1 cellular context compared by ENCODE assay signal in the genomic region with DNA sequence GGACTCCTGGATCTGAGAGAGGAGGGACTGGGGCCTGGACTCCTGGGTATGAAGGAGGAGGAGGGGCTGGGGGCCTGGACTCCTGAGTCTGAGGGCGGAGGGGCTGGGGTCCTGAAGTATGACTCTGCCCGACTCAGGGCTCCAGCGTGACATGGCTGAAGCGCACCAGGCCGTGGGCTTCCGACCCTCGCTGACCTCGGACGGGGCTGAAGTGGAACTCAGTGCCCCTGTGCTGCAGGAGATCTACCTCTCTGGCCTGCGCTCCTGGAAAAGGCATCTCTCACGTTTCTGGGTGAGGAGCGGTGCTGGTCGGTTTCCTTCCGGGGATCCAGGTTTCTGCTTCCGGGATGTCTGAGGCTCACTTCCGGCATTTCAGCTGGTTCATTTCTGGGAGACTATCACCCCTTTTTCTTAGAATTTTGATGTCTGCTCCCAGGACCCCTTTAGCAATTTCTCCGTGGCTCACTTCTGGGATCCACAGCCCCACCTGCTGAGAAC.
TF ChIP-seq lines count a peak whose summit lies in the region.

No MANE protein-coding gene starts in this region.

TF ChIP-seq in SK-N-SH, 30 proteins besides CTCF, POLR2A, EP300 and RAD21 (continued from another document):
- TF ChIP-seq, protein P1, sequence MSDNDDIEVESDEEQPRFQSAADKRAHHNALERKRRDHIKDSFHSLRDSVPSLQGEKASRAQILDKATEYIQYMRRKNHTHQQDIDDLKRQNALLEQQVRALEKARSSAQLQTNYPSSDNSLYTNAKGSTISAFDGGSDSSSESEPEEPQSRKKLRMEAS (IDR thresholded peaks at IDR 0.05; ENCODE audit: low read depth), result peak; percentile 63; the same call in 1 of the 2 replicates
- TF ChIP-seq SMC3 (IDR thresholded peaks at IDR 0.05; ENCODE audit: low read depth, low read length) (no peak), ELF1 (IDR thresholded peaks at IDR 0.05) (peak; percentile 81), MXI1 (IDR thresholded peaks at IDR 0.05; ENCODE audit: low read depth, low read length) (peak; percentile 88), POLR2AphosphoS5 (IDR thresholded peaks at IDR 0.05; ENCODE audit: low read depth, low read length) (peak; percentile 72), EZH2phosphoT487 (IDR thresholded peaks at IDR 0.05; ENCODE audit: borderline replicate concordance, low read depth) (no peak)
